Comparison of ENCODE assay signal across 10 cellular contexts in genomic region chr2:30631051-30631671, GRCh38.
DNase-seq lines count a peak whose midpoint lies in the region; ATAC-seq and TF ChIP-seq lines count a peak whose summit lies in the region.
"Had no signal": no experiment of that assay in that cellular context is flagged by ENCODE, and none has a peak within 500 bp of the region (broad histone marks: within the 10 kb centered on the region; RNA-seq: fewer than 3 reads in every experiment).

No MANE protein-coding gene starts in this region.

- ATAC-seq in GM18907 (IDR thresholded peaks at IDR 0.05; ENCODE audit: unreplicated experiment) (peak; percentile 80), HG02759 (IDR thresholded peaks at IDR 0.05; ENCODE audit: unreplicated experiment) (peak; percentile 82), psoas muscle (peak; percentile 44 to 94 (median 78))

- no peak overlapping the region for H3K27ac Mint-ChIP-seq in activated CD4-positive, alpha-beta T cell treated with anti-CD3 and anti-CD28 coated beads, Interleukin-2, amount 10 ng/mL, durations not matched to agents 24 days and 14 days
- H3K27ac Mint-ChIP-seq: nephron progenitor cell had no signal

- H3K27me3 Mint-ChIP-seq in activated CD4-positive, alpha-beta T cell treated with anti-CD3 and anti-CD28 coated beads, Interleukin-2, amount 10 ng/mL, durations not matched to agents 24 days and 14 days, result no peaks in the 10 kb centered on the region

- H3K4me1 Mint-ChIP-seq in activated CD4-positive, alpha-beta T cell treated with anti-CD3 and anti-CD28 coated beads, Interleukin-2, amount 10 ng/mL, durations not matched to agents 24 days and 14 days, result peaks cover 16% of the 10 kb centered on the region
- H3K4me1 Mint-ChIP-seq: nephron progenitor cell had no signal

- no peak for TF ChIP-seq POLR2A in Peyer's patch (IDR thresholded peaks at IDR 0.05)

- DNase-seq in NCI-H226 (peak; percentile 46), psoas muscle (no peak), Peyer's patch (no peak)
- DNase-seq in activated CD4-positive, alpha-beta T cell treated with anti-CD3 and anti-CD28 coated beads, Interleukin-2, amount 10 ng/mL, durations not matched to agents 24 days and 14 days, result no peak
- no peak for DNase-seq in stimulated activated CD4-positive, alpha-beta T cell treated with anti-CD3 and anti-CD28 coated beads, Interleukin-4, amount 100 ng/mL, for 4 hours
- DNase-seq: head of caudate nucleus, NCI-H1417 treated with DMSO at 0.1 percent for 48 hours, nephron progenitor cell had no signal

- H3K36me3 ChIP-seq in psoas muscle (ENCODE audit: insufficient read depth in 1 of 2, low read depth in 1 of 2) (no peaks in the 10 kb centered on the region), Peyer's patch (no peaks in the 10 kb centered on the region)

- TF ChIP-seq CTCF in psoas muscle (IDR thresholded peaks at IDR 0.05) (no peak), Peyer's patch (IDR thresholded peaks at IDR 0.05) (no peak)

- WGBS in psoas muscle, 3 donors, result 0 to 27% (median 13%) methylated on average over 1 of the region's 1 CpG

- H3K9me3 ChIP-seq in psoas muscle (no peaks in the 10 kb centered on the region), Peyer's patch (no peaks in the 10 kb centered on the region)

- H3K9me3 Mint-ChIP-seq in activated CD4-positive, alpha-beta T cell treated with anti-CD3 and anti-CD28 coated beads, Interleukin-2, amount 10 ng/mL, durations not matched to agents 24 days and 14 days, result no peaks in the 10 kb centered on the region
- H3K9me3 Mint-ChIP-seq: nephron progenitor cell had no signal

- H3K4me3 ChIP-seq in psoas muscle (no peak overlapping the region), Peyer's patch (no peak overlapping the region)

- no peaks in the 10 kb centered on the region for H3K36me3 Mint-ChIP-seq in activated CD4-positive, alpha-beta T cell treated with anti-CD3 and anti-CD28 coated beads, Interleukin-2, amount 10 ng/mL, durations not matched to agents 24 days and 14 days (ENCODE audit: low read depth)

- H3K27ac ChIP-seq in psoas muscle (no peak overlapping the region), Peyer's patch (no peak overlapping the region)

- intact Hi-C loops in psoas muscle (cut with DNase I), result no loop called here
- intact Hi-C loops in activated CD4-positive, alpha-beta T cell treated with anti-CD3 and anti-CD28 coated beads, Interleukin-2, amount 10 ng/mL, durations not matched to agents 24 days and 14 days (cut with micrococcal nuclease), result no loop called here

- H3K4me3 Mint-ChIP-seq in activated CD4-positive, alpha-beta T cell treated with anti-CD3 and anti-CD28 coated beads, Interleukin-2, amount 10 ng/mL, durations not matched to agents 24 days and 14 days, result no peak overlapping the region
- H3K4me3 Mint-ChIP-seq: nephron progenitor cell had no signal

- no peaks in the 10 kb centered on the region for H3K4me1 ChIP-seq in psoas muscle
- no peaks in the 10 kb centered on the region for H3K4me1 ChIP-seq in Peyer's patch

- H3K27me3 ChIP-seq in psoas muscle (ENCODE audit: insufficient read depth in 3 of 3, low read length in 2 of 3) (no peaks in the 10 kb centered on the region), Peyer's patch (no peaks in the 10 kb centered on the region)
